Comparison of ENCODE assay signal across 8 cellular contexts in the genomic region with DNA sequence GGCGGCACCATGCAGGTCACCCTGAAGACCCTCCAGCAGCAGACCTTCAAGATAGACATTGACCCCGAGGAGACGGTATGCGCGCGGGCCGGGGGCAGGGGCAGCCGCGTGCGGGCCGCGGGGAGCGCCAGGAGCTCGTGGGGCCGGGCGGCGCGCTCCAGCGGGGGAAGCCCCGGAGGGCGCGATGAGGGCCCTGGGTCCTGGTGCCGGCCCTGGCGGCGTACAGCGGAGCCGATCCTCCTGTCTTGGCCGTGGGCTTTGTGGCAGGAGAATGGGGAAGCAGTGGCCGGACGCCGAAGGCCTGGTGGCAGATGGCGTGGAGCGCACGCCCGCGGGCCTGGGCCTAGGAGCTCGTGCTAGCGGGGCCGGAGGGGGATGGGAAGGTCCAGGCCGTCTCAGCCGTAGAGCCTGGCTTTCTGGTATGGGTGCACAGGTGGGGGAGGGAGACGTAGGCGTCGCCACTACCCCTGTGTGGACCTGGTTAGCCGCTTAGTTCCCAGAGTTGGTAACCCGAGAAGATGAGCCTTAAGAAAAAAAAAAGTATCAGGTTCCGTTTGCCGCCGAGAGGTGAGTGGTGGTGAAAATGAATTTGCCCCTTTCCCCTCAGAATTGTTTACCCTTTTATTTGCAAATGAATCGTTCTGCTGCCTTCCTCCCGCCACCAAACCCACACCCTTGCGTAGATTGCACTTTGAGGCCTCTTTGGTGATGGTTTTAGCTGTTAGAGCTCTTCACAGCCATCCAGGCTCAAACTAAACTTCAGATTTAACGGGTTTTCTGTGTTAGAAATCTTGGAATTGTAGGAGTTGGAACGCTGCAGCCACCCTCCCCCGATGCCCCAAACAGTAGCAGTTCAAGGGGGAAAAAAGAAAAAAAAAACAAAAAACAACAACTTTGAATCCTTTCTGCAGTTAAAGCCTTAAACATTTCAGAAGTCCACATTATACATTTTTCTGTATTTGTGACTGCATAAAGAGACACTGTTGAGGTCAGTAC. TPM values are rescaled to one million over a fixed set of nuclear protein-coding genes. Genes with fewer than 3 reads are reported as not detected.
DNase-seq lines count a peak whose midpoint lies in the region; ATAC-seq and TF ChIP-seq lines count a peak whose summit lies in the region.

No MANE protein-coding gene starts in this region.

- in situ Hi-C loops in GM13977 (cut with MboI; ENCODE audit: low pct_unique_long_range_greater_than_20kb, low sequenced_read_pairs, unreplicated experiment): no loop called here
- in situ Hi-C loops in astrocyte of the spinal cord (cut with HindIII; ENCODE audit: low sequenced_read_pairs): no loop called here
- in situ Hi-C loops in gastrocnemius medialis (cut with MboI; ENCODE audit: low sequenced_read_pairs in 4 of 4): loop anchor here in 1 of 4 donors (25.0 kb wide), 1 partner anchor 1828 kb away; the partner anchor contains the start of gene TMEM245

- H3K4me3 ChIP-seq in astrocyte of the spinal cord (ENCODE audit: low read depth, low read length) (peak overlapping the region; percentile 90), iPS DF 6.9 (ENCODE audit: low read length) (peak overlapping the region; percentile 98), gastrocnemius medialis (peak overlapping the region; percentile 73 to 91 (median 86))

- TF ChIP-seq POLR2A in gastrocnemius medialis (IDR thresholded peaks at IDR 0.05): no peak

- H3K9me3 ChIP-seq in iPS DF 6.9 (ENCODE audit: control insufficient read depth, insufficient read depth, low read length) (no peaks in the 10 kb centered on the region), gastrocnemius medialis (no peaks in the 10 kb centered on the region)

- DNase-seq in GM13977 (ENCODE audit: low spot score): peak; percentile 53
- peak; percentile 73 for DNase-seq in NCI-H1105 (lab: John Stamatoyannopoulos, UW)
- DNase-seq in T-helper 9 cell: peak; percentile 28
- DNase-seq in astrocyte of the spinal cord (ENCODE audit: low read depth, low spot score): peak; percentile 70
- DNase-seq in iPS DF 6.9 (ENCODE audit: low read depth, low spot score): peak; percentile 79
- peak; percentile 90 to 93 for DNase-seq in gastrocnemius medialis
- DNase-seq in T1000 (lab: John Stamatoyannopoulos, UW): no peak

- H3K27me3 ChIP-seq in iPS DF 6.9 (ENCODE audit: control insufficient read depth, insufficient read depth, low read length) (no peaks in the 10 kb centered on the region), gastrocnemius medialis (no peaks in the 10 kb centered on the region)

- H3K4me1 ChIP-seq in iPS DF 6.9 (ENCODE audit: control insufficient read depth, insufficient read depth, low read length) (no peaks in the 10 kb centered on the region), gastrocnemius medialis (peaks cover 35 to 40% of the 10 kb centered on the region in 2 donors)

- intact Hi-C loops in gastrocnemius medialis (cut with DNase I; ENCODE audit: low total_unique reads): loop anchor here (2.0 to 5.0 kb wide), 3 partner anchors 59 to 422 kb away; partner anchors contain the start of gene ZNF462

- H3K27ac ChIP-seq in iPS DF 6.9 (ENCODE audit: low read length) (no peak overlapping the region), gastrocnemius medialis (peak overlapping the region; percentile 90 to 99 (median 97))

- WGBS in iPS DF 6.9 (ENCODE audit: insufficient coverage, insufficient read length): no CpG with 5 or more reads among the region's 55 CpGs

- TF ChIP-seq CTCF in GM13977 (IDR thresholded peaks at IDR 0.05; ENCODE audit: extremely low read depth, insufficient read depth, missing control alignments) (no peak), astrocyte of the spinal cord (IDR thresholded peaks at IDR 0.05; ENCODE audit: low read depth, low read length) (no peak), gastrocnemius medialis (IDR thresholded peaks at IDR 0.05 in 4 of 5, conservative IDR thresholded peaks at IDR 0.05 in 1 of 5) (peak in 1 of 5 experiments; percentile 0)

- peak; percentile 42 for ATAC-seq in HG02642 (IDR thresholded peaks at IDR 0.05; ENCODE audit: poor library complexity, unreplicated experiment)
- ATAC-seq in gastrocnemius medialis: peak; percentile 78 to 80

- H3K36me3 ChIP-seq in iPS DF 6.9 (ENCODE audit: control insufficient read depth, insufficient read depth, low read length) (no peaks in the 10 kb centered on the region), gastrocnemius medialis (no peaks in the 10 kb centered on the region)

RNA-seq across cellular contexts. Expression of gene RAD23B, which starts 0.8 kb away (rescaled TPM):
- total RNA-seq in gastrocnemius medialis: 100 to 1,000 TPM; 163 to 249 (median 188) TPM
